1 cellular context compared by ENCODE assay signal in the genomic region with DNA sequence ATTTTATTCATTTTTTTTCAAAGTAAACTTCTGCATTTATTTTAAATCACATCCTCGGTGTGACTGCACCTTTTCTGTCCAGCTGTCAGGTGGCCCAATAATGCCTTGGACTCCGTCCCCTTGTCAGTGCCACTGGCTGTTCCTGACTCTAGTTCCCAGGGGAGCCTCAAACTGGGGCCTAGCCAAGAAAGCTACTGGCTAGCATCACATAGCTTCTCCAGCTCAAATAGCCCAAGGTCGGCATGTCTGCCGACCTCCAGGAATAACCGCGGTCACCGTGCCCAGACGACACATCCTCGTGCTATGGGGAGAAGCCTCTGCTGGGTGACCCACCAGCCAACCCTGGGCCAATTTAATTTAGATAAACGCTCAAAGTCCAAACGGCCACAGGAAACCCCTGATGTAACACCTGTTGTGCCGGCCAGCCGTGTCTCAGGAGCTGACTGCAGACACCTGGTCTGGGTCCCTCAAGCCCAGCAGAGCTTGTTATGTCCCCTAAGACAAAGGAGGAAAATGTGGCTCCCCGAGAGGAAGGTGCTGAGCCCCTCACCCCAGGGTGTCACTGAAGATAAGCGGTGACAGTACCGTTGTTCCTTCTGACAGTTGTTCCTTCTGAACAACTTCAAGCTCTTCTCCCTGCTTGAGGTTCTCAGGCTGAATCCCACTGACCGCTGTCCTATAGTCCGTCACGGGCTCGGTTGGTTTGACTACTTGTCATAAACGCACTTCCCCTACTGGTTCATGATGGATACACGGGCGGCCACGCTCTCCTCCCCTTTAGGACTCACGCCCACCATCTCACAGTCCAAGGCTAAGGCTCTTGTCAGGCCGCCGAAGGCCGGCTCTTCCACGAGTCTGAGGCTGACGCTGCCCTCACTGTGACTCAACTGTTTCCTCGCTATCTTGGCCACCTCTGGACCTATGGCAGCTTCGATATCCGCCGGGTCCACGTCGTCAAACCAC.
TF ChIP-seq lines count a peak whose summit lies in the region.

No MANE protein-coding gene starts in this region.

TF ChIP-seq in H1, 55 proteins besides CTCF, POLR2A, EP300 and RAD21:
- TF ChIP-seq CBX8 (IDR thresholded peaks at IDR 0.05; ENCODE audit: borderline replicate concordance, low read depth, low read length), result no peak
- no peak for TF ChIP-seq RXRA (IDR thresholded peaks at IDR 0.05; ENCODE audit: insufficient read depth, low read depth, low read length)
- TF ChIP-seq JUND (IDR thresholded peaks at IDR 0.05; ENCODE audit: low read length), result no peak
- TF ChIP-seq TEAD4 (IDR thresholded peaks at IDR 0.05; ENCODE audit: low read depth, low read length), result no peak
- TF ChIP-seq NRF1 (IDR thresholded peaks at IDR 0.05; ENCODE audit: low read depth, low read length), result no peak
- no peak for TF ChIP-seq EGR1 (IDR thresholded peaks at IDR 0.05; ENCODE audit: borderline replicate concordance, low read depth, low read length)
- no peak for TF ChIP-seq TCF12 (IDR thresholded peaks at IDR 0.05; ENCODE audit: low read depth, low read length)
- no peak for TF ChIP-seq KDM5A (IDR thresholded peaks at IDR 0.05; ENCODE audit: low read length)
- TF ChIP-seq USF2 (IDR thresholded peaks at IDR 0.05; ENCODE audit: low read length), result no peak
- no peak for TF ChIP-seq PHF8 (conservative IDR thresholded peaks at IDR 0.05; ENCODE audit: low read depth, low read length)
- no peak for TF ChIP-seq CHD1 (IDR thresholded peaks at IDR 0.05; ENCODE audit: low read depth, low read length)
- no peak for TF ChIP-seq SIN3A (conservative IDR thresholded peaks at IDR 0.05 in 1 of 2, IDR thresholded peaks at IDR 0.05 in 1 of 2; ENCODE audit: low read depth in 1 of 2, low read length in 2 of 2)
- TF ChIP-seq CEBPB (IDR thresholded peaks at IDR 0.05; ENCODE audit: low read depth, low read length), result no peak
- TF ChIP-seq CREB1 (IDR thresholded peaks at IDR 0.05), result no peak
TF ChIP-seq in H1: peak in this region for 0.
